In the genomic region with DNA sequence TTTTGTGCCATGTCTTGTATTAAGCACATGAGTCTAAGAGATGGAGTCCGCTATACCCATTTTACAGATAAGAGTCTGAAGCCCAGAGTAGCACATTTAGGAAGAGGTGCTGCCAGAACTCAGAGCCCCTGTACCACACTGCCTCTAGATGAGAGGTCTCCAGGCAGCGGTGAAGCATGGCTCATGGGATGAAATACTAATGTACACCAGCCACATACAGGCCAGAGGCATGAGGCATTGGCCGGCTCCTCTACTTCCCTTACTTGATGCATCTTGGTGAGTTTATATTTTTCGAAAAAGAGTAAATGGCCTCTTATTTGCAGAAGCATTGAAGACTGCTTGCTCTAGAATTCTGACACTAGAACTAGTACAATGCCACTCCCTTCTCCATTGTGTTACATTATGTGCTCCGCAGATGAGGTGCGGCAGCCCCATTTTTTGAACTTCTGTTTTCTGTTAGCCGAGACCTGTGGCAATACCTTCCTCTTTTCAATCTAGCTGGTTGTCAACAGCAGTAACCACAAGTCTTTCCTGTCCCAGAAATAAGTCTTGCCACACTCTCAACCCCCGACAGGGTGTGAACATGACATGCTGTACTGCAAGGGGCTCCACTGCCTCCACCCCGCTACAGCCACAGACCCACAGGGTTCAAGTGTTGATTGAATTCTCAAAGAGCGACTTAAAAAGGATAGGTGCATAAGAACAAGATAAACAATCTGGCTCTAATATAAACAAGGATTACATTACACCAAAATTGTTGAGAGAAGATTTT, we compare ENCODE assay signal across 8 cellular contexts.
DNase-seq lines count a peak whose midpoint lies in the region; ATAC-seq and TF ChIP-seq lines count a peak whose summit lies in the region.

No MANE protein-coding gene starts in this region.

- peaks cover 42% of the 10 kb centered on the region for H3K4me1 Mint-ChIP-seq in activated naive CD4-positive, alpha-beta T cell treated with anti-CD3 and anti-CD28 coated beads for 36 hours (ENCODE audit: low read depth)

- H3K4me3 ChIP-seq in OCI-LY3 (ENCODE audit: low read length) (peak overlapping the region; percentile 93), testis (no peak overlapping the region), mesendoderm (ENCODE audit: low read length) (no peak overlapping the region)

- no peak overlapping the region for H4K8ac ChIP-seq in mesendoderm (ENCODE audit: low read depth, low read length)

- H3K56ac ChIP-seq in mesendoderm (ENCODE audit: low read length): no peak overlapping the region

- no peaks in the 10 kb centered on the region for H3K36me3 ChIP-seq in OCI-LY3 (replicated peaks; ENCODE audit: low read depth, low read length)
- H3K36me3 ChIP-seq in testis (ENCODE audit: low read depth, missing control alignments): no peaks in the 10 kb centered on the region
- no peaks in the 10 kb centered on the region for H3K36me3 ChIP-seq in mesendoderm (ENCODE audit: control insufficient read depth, insufficient read depth, low read length)

- H3K79me2 ChIP-seq in OCI-LY3 (ENCODE audit: low read length) (no peaks in the 10 kb centered on the region), mesendoderm (ENCODE audit: control insufficient read depth, insufficient read depth, low read length) (no peaks in the 10 kb centered on the region)

- no peak overlapping the region for H3K18ac ChIP-seq in mesendoderm (ENCODE audit: low read length)

- H3K9me3 ChIP-seq in OCI-LY3 (ENCODE audit: insufficient read depth, low read length): no peaks in the 10 kb centered on the region
- no peaks in the 10 kb centered on the region for H3K9me3 ChIP-seq in testis

- H3K27me3 ChIP-seq in OCI-LY3 (ENCODE audit: low read depth, low read length): peaks cover 19% of the 10 kb centered on the region; the same call in 1 of the 2 replicates
- H3K27me3 ChIP-seq in testis: no peaks in the 10 kb centered on the region
- H3K27me3 ChIP-seq in mesendoderm (ENCODE audit: insufficient read depth, low read length, poor library complexity): no peaks in the 10 kb centered on the region

- no peaks in the 10 kb centered on the region for H3K79me1 ChIP-seq in mesendoderm (ENCODE audit: low read length)

- intact Hi-C loops in activated naive CD4-positive, alpha-beta T cell treated with anti-CD3 and anti-CD28 coated beads for 36 hours (cut with micrococcal nuclease): loop anchor here (1.0 kb wide), 2 partner anchors 9 to 13 kb away; no protein-coding TSS in a partner anchor
- intact Hi-C loops in testis (cut with DNase I; ENCODE audit: low total_unique reads): no loop called here

- 88 to 92% methylated on average over 10 of the region's 10 CpGs for WGBS in testis, 2 donors
- no CpG with 5 or more reads among the region's 10 CpGs for WGBS in mesendoderm (ENCODE audit: extremely low coverage, insufficient coverage, low lambda C conversion rate)

- peak; percentile 76 for ATAC-seq in GM18498 (IDR thresholded peaks at IDR 0.05; ENCODE audit: unreplicated experiment)
- peak; percentile 68 for ATAC-seq in HG02759 (IDR thresholded peaks at IDR 0.05; ENCODE audit: unreplicated experiment)

- H3K27me3 Mint-ChIP-seq in activated naive CD4-positive, alpha-beta T cell treated with anti-CD3 and anti-CD28 coated beads for 36 hours (ENCODE audit: low read depth): no peaks in the 10 kb centered on the region

- H4K5ac ChIP-seq in mesendoderm (ENCODE audit: low read length): no peak overlapping the region

- no peak overlapping the region for H3K23ac ChIP-seq in mesendoderm (ENCODE audit: low read length)

- no peaks in the 10 kb centered on the region for H3K9me3 Mint-ChIP-seq in activated naive CD4-positive, alpha-beta T cell treated with anti-CD3 and anti-CD28 coated beads for 36 hours

- H2AK5ac ChIP-seq in mesendoderm (ENCODE audit: low read length): no peak overlapping the region

- H3K4me3 Mint-ChIP-seq in activated naive CD4-positive, alpha-beta T cell treated with anti-CD3 and anti-CD28 coated beads for 36 hours: no peak overlapping the region

- H2BK15ac ChIP-seq in mesendoderm (replicated peaks; ENCODE audit: low read depth): no peak overlapping the region

- H3K4me1 ChIP-seq in OCI-LY3 (ENCODE audit: low read length) (peaks cover 43% of the 10 kb centered on the region), testis (no peaks in the 10 kb centered on the region), mesendoderm (ENCODE audit: control insufficient read depth, low read depth, low read length) (no peaks in the 10 kb centered on the region)

- H3K27ac ChIP-seq in OCI-LY3 (ENCODE audit: low read length) (no peak overlapping the region), testis (peak overlapping the region in 1 of 2 donors; percentile 88), mesendoderm (ENCODE audit: low read depth, low read length) (no peak overlapping the region)

- TF ChIP-seq POLR2A in testis (IDR thresholded peaks at IDR 0.05): no peak

- no peak overlapping the region for H2BK120ac ChIP-seq in mesendoderm (ENCODE audit: low read depth, low read length)

- H3K27ac Mint-ChIP-seq in activated naive CD4-positive, alpha-beta T cell treated with anti-CD3 and anti-CD28 coated beads for 36 hours: no peak overlapping the region

- H3K4me2 ChIP-seq in OCI-LY3 (ENCODE audit: low read length) (peak overlapping the region; percentile 99), mesendoderm (ENCODE audit: low read length) (no peak overlapping the region)

- DNase-seq in activated naive CD4-positive, alpha-beta T cell treated with anti-CD3 and anti-CD28 coated beads for 36 hours: peak; percentile 86
- DNase-seq in midbrain (lab: John Stamatoyannopoulos, UW): peak; percentile 66
- peak; percentile 51 for DNase-seq in testis
- DNase-seq in COR-L47 (lab: John Stamatoyannopoulos, UW): no peak
- no peak for DNase-seq in mesendoderm

- H3K36me3 Mint-ChIP-seq in activated naive CD4-positive, alpha-beta T cell treated with anti-CD3 and anti-CD28 coated beads for 36 hours (ENCODE audit: low read depth): peaks cover 9% of the 10 kb centered on the region

- H2AFZ ChIP-seq in OCI-LY3 (ENCODE audit: low read depth, low read length): no peak overlapping the region

- no peak for TF ChIP-seq CTCF in OCI-LY3 (IDR thresholded peaks at IDR 0.05; ENCODE audit: low read depth, low read length)
- TF ChIP-seq CTCF in testis (IDR thresholded peaks at IDR 0.05): no peak

- H3K4ac ChIP-seq in mesendoderm (ENCODE audit: low read depth, low read length): no peak overlapping the region

- no peak overlapping the region for H2BK5ac ChIP-seq in mesendoderm (ENCODE audit: low read length)

- H3K9ac ChIP-seq in OCI-LY3 (ENCODE audit: low read length) (peak overlapping the region; percentile 81), mesendoderm (ENCODE audit: low read length) (no peak overlapping the region)

- CTCF ChIA-PET in activated naive CD4-positive, alpha-beta T cell treated with anti-CD3 and anti-CD28 coated beads for 36 hours (lab: Charles Lee): interaction anchor here (0.6 to 8.7 kb wide), 4 partner anchors 10 to 35 kb away, joined by 3 to 99 read pairs (median 8); no protein-coding TSS in a partner anchor

- no peaks in the 10 kb centered on the region for H4K20me1 ChIP-seq in OCI-LY3 (ENCODE audit: insufficient read depth, low read length)

Comparison
In these comparisons a context has a peak if more than half of its experiments do, and no peak if none do; other contexts are left out.
1. DNase-seq: peak in activated naive CD4-positive, alpha-beta T cell treated with anti-CD3 and anti-CD28 coated beads for 36 hours (single experiment), midbrain (single experiment) and testis (single experiment); none in COR-L47 (single experiment) and mesendoderm (single experiment).